ENCODE assay signal across 16 cellular contexts in the genomic region with DNA sequence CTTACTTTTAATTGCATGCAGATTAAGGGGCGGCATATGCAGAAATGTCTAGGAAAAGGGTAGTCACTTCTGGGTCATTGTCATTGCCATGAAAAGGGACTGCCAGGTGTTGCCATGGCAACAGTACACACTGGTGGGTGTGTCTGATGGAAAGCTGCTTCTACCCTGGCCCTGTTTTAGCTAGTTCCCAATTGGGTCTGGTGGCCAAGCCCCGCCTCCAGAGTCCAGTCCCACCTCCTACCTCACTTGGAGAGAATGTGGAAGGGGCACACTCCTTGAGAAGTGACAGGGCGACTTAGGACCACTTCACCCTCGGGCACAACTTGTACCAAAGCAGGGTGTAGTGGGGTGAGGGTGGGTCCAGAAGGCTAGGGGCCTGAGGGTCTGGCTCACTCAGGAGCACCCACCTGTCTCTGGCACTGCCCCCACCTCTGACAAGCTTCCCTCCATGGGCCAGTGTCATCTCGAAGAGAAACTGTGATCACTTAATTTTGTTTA.
"Had no signal": no experiment of that assay in that cellular context is flagged by ENCODE, and none has a peak within 500 bp of the region (broad histone marks: within the 10 kb centered on the region; RNA-seq: fewer than 3 reads in every experiment).

No MANE protein-coding gene starts in this region.

- H3K4me3 ChIP-seq: ascending aorta, breast epithelium, dorsolateral prefrontal cortex, gastrocnemius medialis, heart left ventricle, right lobe of liver, smooth muscle cell, upper lobe of left lung had no signal

- H3K4me1 ChIP-seq: ascending aorta, breast epithelium, gastrocnemius medialis, heart left ventricle, right lobe of liver, upper lobe of left lung had no signal

- H3K27ac ChIP-seq: ascending aorta, breast epithelium, dorsolateral prefrontal cortex, gastrocnemius medialis, heart left ventricle, right lobe of liver, upper lobe of left lung had no signal

- H3K27me3 ChIP-seq: ascending aorta, breast epithelium, right lobe of liver, upper lobe of left lung had no signal

- ATAC-seq: activated T-helper 17 cell treated with anti-CD3 and anti-CD28 coated beads, Interleukin-2, amount 50 U/mL, for 72 hours; gastrocnemius medialis; heart left ventricle; left colon; right lobe of liver; T-cell had no signal

- H3K36me3 ChIP-seq: ascending aorta, breast epithelium, gastrocnemius medialis, heart left ventricle, right lobe of liver, upper lobe of left lung had no signal

- H3K4me2 ChIP-seq: smooth muscle cell had no signal

- H3K9me3 ChIP-seq: ascending aorta, breast epithelium, gastrocnemius medialis, heart left ventricle, right lobe of liver, upper lobe of left lung had no signal

- DNase-seq: activated CD4-positive, alpha-beta T cell treated with anti-CD3 and anti-CD28 coated beads, Interleukin-2, amount 50 U/mL, for 48 hours; activated CD4-positive, CD25-positive, alpha-beta regulatory T cell treated with anti-CD3 and anti-CD28 coated beads, Interleukin-2, amount 50 U/mL, for 72 hours; activated naive CD4-positive, alpha-beta T cell treated with anti-CD3 and anti-CD28 coated beads, Interleukin-2, amount 10 ng/mL, durations not matched to agents 7 days and 5 days; endodermal cell; gastrocnemius medialis; heart left ventricle; left colon; T-cell; T-helper 9 cell had no signal
